ENCODE assay signal across 37 cellular contexts in the genomic region with DNA sequence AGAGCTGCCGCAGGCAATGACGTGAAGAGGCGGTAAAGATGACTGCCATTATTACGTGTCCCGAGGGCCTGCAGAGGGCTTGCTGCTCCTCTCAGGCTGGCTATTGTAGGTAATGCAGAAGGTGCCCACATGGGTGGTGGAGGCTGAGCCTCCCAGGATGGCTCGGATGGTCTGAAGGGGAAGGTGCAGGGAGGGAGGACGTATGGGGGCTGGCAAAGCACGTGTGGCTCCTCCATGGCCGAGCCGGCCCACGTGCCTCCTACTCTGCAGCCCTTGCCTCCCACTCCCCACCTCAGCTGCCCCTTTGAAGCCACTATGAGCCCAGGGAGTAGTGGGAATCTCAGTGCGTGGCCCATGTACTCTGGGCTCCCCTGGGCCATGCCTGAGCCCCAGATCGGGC. TPM values are rescaled to one million over a fixed set of nuclear protein-coding genes. Genes with fewer than 3 reads are reported as not detected.
"Had no signal": no experiment of that assay in that cellular context is flagged by ENCODE, and none has a peak within 500 bp of the region (broad histone marks: within the 10 kb centered on the region; RNA-seq: fewer than 3 reads in every experiment).

No MANE protein-coding gene starts in this region.

- FAIRE-seq: endometrium, endothelial cell of umbilical vein had no signal

- H3K9me3 ChIP-seq: ascending aorta, breast epithelium, colonic mucosa, esophagus squamous epithelium, gastroesophageal sphincter had no signal

- H3K4me3 ChIP-seq: ascending aorta, breast epithelium, cardiac muscle cell, colonic mucosa, esophagus squamous epithelium, gastroesophageal sphincter had no signal

- H3K27ac ChIP-seq: ascending aorta, breast epithelium, cardiac muscle cell, colonic mucosa, epithelial cell of prostate, gastroesophageal sphincter had no signal

- H3K27me3 ChIP-seq: ascending aorta, breast epithelium, cardiac muscle cell, colonic mucosa, esophagus squamous epithelium, gastroesophageal sphincter had no signal

- H3K27me3 Mint-ChIP-seq: activated CD4-positive, alpha-beta memory T cell treated with anti-CD3 and anti-CD28 coated beads for 36 hours; activated CD4-positive, alpha-beta T cell treated with anti-CD3 and anti-CD28 coated beads for 36 hours; activated CD4-positive, alpha-beta T cell treated with anti-CD3 and anti-CD28 coated beads, Interleukin-2, amount 10 ng/mL, durations not matched to agents 24 days and 14 days; activated CD8-positive, alpha-beta memory T cell treated with anti-CD3 and anti-CD28 coated beads, Interleukin-2, amount 10 ng/mL, durations not matched to agents 7 days and 5 days; activated naive CD8-positive, alpha-beta T cell treated with anti-CD3 and anti-CD28 coated beads, Interleukin-2, amount 10 ng/mL, durations not matched to agents 7 days and 5 days had no signal

- DNase-seq: activated CD4-positive, alpha-beta memory T cell treated with anti-CD3 and anti-CD28 coated beads for 36 hours; activated CD4-positive, alpha-beta T cell treated with anti-CD3 and anti-CD28 coated beads for 36 hours; activated CD4-positive, alpha-beta T cell treated with anti-CD3 and anti-CD28 coated beads, Interleukin-2, amount 10 ng/mL, durations not matched to agents 24 days and 14 days; activated CD4-positive, CD25-positive, alpha-beta regulatory T cell; activated CD4-positive, CD25-positive, alpha-beta regulatory T cell treated with anti-CD3 and anti-CD28 coated beads, Interleukin-2, amount 50 U/mL, for 72 hours; activated CD8-positive, alpha-beta memory T cell treated with anti-CD3 and anti-CD28 coated beads, Interleukin-2, amount 10 ng/mL, durations not matched to agents 7 days and 5 days; activated CD8-positive, alpha-beta memory T cell treated with anti-CD3 and anti-CD28 coated beads, Interleukin-2, amount 50 U/mL, for 4 hours; activated CD8-positive, alpha-beta T cell treated with anti-CD3 and anti-CD28 coated beads, Interleukin-2, amount 10 ng/mL, durations not matched to agents 7 days and 5 days; activated gamma-delta T cell treated with Interleukin-2 at 50 U/mL for 16 hours; activated naive CD4-positive, alpha-beta T cell treated with anti-CD3 and anti-CD28 coated beads for 36 hours; activated naive CD8-positive, alpha-beta T cell treated with anti-CD3 and anti-CD28 coated beads, Interleukin-2, amount 10 ng/mL, durations not matched to agents 7 days and 5 days; activated T-cell treated with anti-CD3 and anti-CD28 coated beads, Interleukin-2, amount 50 U/mL, for 1 hour; activated T-cell treated with anti-CD3 and anti-CD28 coated beads, Interleukin-2, amount 50 U/mL, for 48 hours; central memory CD4-positive, alpha-beta T cell; cerebellar nuclear complex; colonic mucosa; effector CD8-positive, alpha-beta T cell; esophagus squamous epithelium; foreskin melanocyte; T-helper 1 cell; T-helper 17 cell; T1000 had no signal

- H3K4me3 Mint-ChIP-seq: activated CD4-positive, alpha-beta memory T cell treated with anti-CD3 and anti-CD28 coated beads for 36 hours; activated CD4-positive, alpha-beta T cell treated with anti-CD3 and anti-CD28 coated beads for 36 hours; activated CD4-positive, alpha-beta T cell treated with anti-CD3 and anti-CD28 coated beads, Interleukin-2, amount 10 ng/mL, durations not matched to agents 24 days and 14 days; activated CD8-positive, alpha-beta memory T cell treated with anti-CD3 and anti-CD28 coated beads, Interleukin-2, amount 10 ng/mL, durations not matched to agents 7 days and 5 days; activated CD8-positive, alpha-beta T cell treated with anti-CD3 and anti-CD28 coated beads, Interleukin-2, amount 10 ng/mL, durations not matched to agents 7 days and 5 days; activated naive CD4-positive, alpha-beta T cell treated with anti-CD3 and anti-CD28 coated beads for 36 hours; activated naive CD8-positive, alpha-beta T cell treated with anti-CD3 and anti-CD28 coated beads, Interleukin-2, amount 10 ng/mL, durations not matched to agents 7 days and 5 days; activated T-helper 1 cell treated with anti-CD3 and anti-CD28 coated beads, Interleukin-12 subunit alpha, Interleukin-12 subunit beta, Interleukin-2, Interleukin-4 antibody, amounts not matched to agents 30 ng/mL and 10 ng/mL and 1 ng/mL, durations not matched to agents 14 hours and 24 hours and 36 hours; brain; T-helper 17 cell; T-helper 2 cell treated with Interferon-gamma antibody and Interleukin-4, amounts not matched to agents 5 μg/mL and 100 μg/mL, for 36 hours had no signal

- ATAC-seq: activated CD4-positive, alpha-beta T cell treated with anti-CD3 and anti-CD28 coated beads for 36 hours; activated CD8-positive, alpha-beta memory T cell treated with anti-CD3 and anti-CD28 coated beads, Interleukin-2, amount 10 ng/mL, durations not matched to agents 7 days and 5 days; activated CD8-positive, alpha-beta T cell treated with anti-CD3 and anti-CD28 coated beads, Interleukin-2, amount 10 ng/mL, durations not matched to agents 7 days and 5 days; activated naive CD4-positive, alpha-beta T cell treated with anti-CD3 and anti-CD28 coated beads, Interleukin-2, amount 50 U/mL, for 72 hours; gastroesophageal sphincter; T-helper 17 cell had no signal

- H3K4me1 ChIP-seq: ascending aorta, breast epithelium, colonic mucosa, gastroesophageal sphincter had no signal

- H3K27ac Mint-ChIP-seq: activated CD4-positive, alpha-beta memory T cell treated with anti-CD3 and anti-CD28 coated beads for 36 hours; activated CD4-positive, alpha-beta T cell treated with anti-CD3 and anti-CD28 coated beads, Interleukin-2, amount 10 ng/mL, durations not matched to agents 24 days and 14 days; activated CD8-positive, alpha-beta memory T cell treated with anti-CD3 and anti-CD28 coated beads, Interleukin-2, amount 10 ng/mL, durations not matched to agents 7 days and 5 days; activated CD8-positive, alpha-beta T cell treated with anti-CD3 and anti-CD28 coated beads, Interleukin-2, amount 10 ng/mL, durations not matched to agents 7 days and 5 days; activated naive CD4-positive, alpha-beta T cell treated with anti-CD3 and anti-CD28 coated beads for 36 hours; activated naive CD4-positive, alpha-beta T cell treated with anti-CD3 and anti-CD28 coated beads, Interleukin-2, amount 50 U/mL, for 72 hours; activated naive CD8-positive, alpha-beta T cell treated with anti-CD3 and anti-CD28 coated beads, Interleukin-2, amount 10 ng/mL, durations not matched to agents 7 days and 5 days; activated T-helper 2 cell treated with anti-CD3 and anti-CD28 coated beads, Interferon-gamma antibody, Interleukin-2, Interleukin-4, amounts not matched to agents 10 μg/mL and 5 μg/mL and 100 μg/mL, durations not matched to agents 14 hours and 24 hours and 36 hours; T-helper 2 cell treated with Interferon-gamma antibody and Interleukin-4, amounts not matched to agents 5 μg/mL and 100 μg/mL, for 36 hours had no signal

- H3K36me3 Mint-ChIP-seq: activated CD4-positive, alpha-beta memory T cell treated with anti-CD3 and anti-CD28 coated beads for 36 hours; activated CD8-positive, alpha-beta memory T cell treated with anti-CD3 and anti-CD28 coated beads, Interleukin-2, amount 10 ng/mL, durations not matched to agents 7 days and 5 days; activated naive CD4-positive, alpha-beta T cell treated with anti-CD3 and anti-CD28 coated beads, Interleukin-2, amount 50 U/mL, for 72 hours; activated naive CD8-positive, alpha-beta T cell treated with anti-CD3 and anti-CD28 coated beads, Interleukin-2, amount 10 ng/mL, durations not matched to agents 7 days and 5 days; brain had no signal

- H3K9me3 Mint-ChIP-seq: activated CD4-positive, alpha-beta memory T cell treated with anti-CD3 and anti-CD28 coated beads for 36 hours; activated CD4-positive, alpha-beta T cell treated with anti-CD3 and anti-CD28 coated beads, Interleukin-2, amount 10 ng/mL, durations not matched to agents 24 days and 14 days; activated naive CD4-positive, alpha-beta T cell treated with anti-CD3 and anti-CD28 coated beads for 36 hours; activated naive CD4-positive, alpha-beta T cell treated with anti-CD3 and anti-CD28 coated beads, Interleukin-2, amount 50 U/mL, for 72 hours; activated naive CD8-positive, alpha-beta T cell treated with anti-CD3 and anti-CD28 coated beads, Interleukin-2, amount 10 ng/mL, durations not matched to agents 7 days and 5 days; activated T-helper 1 cell treated with anti-CD3 and anti-CD28 coated beads, Interleukin-12 subunit alpha, Interleukin-12 subunit beta, Interleukin-2, Interleukin-4 antibody, amounts not matched to agents 30 ng/mL and 10 ng/mL and 1 ng/mL, durations not matched to agents 14 hours and 24 hours and 36 hours; activated T-helper 2 cell treated with anti-CD3 and anti-CD28 coated beads, Interferon-gamma antibody, Interleukin-2, Interleukin-4, amounts not matched to agents 10 μg/mL and 5 μg/mL and 100 μg/mL, durations not matched to agents 14 hours and 24 hours and 36 hours; T-helper 2 cell treated with Interferon-gamma antibody and Interleukin-4, amounts not matched to agents 5 μg/mL and 100 μg/mL, for 36 hours had no signal

- H3K36me3 ChIP-seq: ascending aorta, breast epithelium, cardiac muscle cell, colonic mucosa, esophagus squamous epithelium, gastroesophageal sphincter had no signal

RNA-seq across cellular contexts. Expression of gene EDAR, which starts 48.9 kb away (rescaled TPM):
- total RNA-seq: activated CD8-positive, alpha-beta memory T cell treated with anti-CD3 and anti-CD28 coated beads, Interleukin-2, amount 10 ng/mL, durations not matched to agents 7 days and 5 days; activated CD8-positive, alpha-beta T cell treated with anti-CD3 and anti-CD28 coated beads, Interleukin-2, amount 10 ng/mL, durations not matched to agents 7 days and 5 days; ascending aorta; cardiac muscle cell; endothelial cell of umbilical vein; fibroblast of lung; fibroblast of villous mesenchyme; glomerular endothelial cell had no signal
- polyA plus RNA-seq: cardiac muscle cell, endothelial cell of umbilical vein, fibroblast of lung had no signal
